8 cellular contexts compared by ENCODE assay signal in genomic region chr1:9233942-9234222, GRCh38. TPM values are rescaled to one million over a fixed set of nuclear protein-coding genes. Genes with fewer than 3 reads are reported as not detected.
A peak's percentile ranks its signal among the peaks of the same experiment; 100 is the strongest.
DNase-seq lines count a peak whose midpoint lies in the region; ATAC-seq and TF ChIP-seq lines count a peak whose summit lies in the region.

No MANE protein-coding gene starts in this region.

- H3K27me3 Mint-ChIP-seq in progenitor cell of endocrine pancreas = peaks cover 3% of the 10 kb centered on the region

- DNase-seq in SK-N-SH (no peak), fibroblast of lung (ENCODE audit: low read depth in 2 of 2) (no peak), progenitor cell of endocrine pancreas (ENCODE audit: low spot score, unreplicated experiment) (no peak), NCI-H1105 treated with DMSO at 0.1 percent for 48 hours (lab: John Stamatoyannopoulos, UW) (no peak)
- DNase-seq in activated CD4-positive, alpha-beta T cell treated with anti-CD3 and anti-CD28 coated beads, Interleukin-2, amount 50 U/mL, for 1 hour = no peak

- peaks cover 6% of the 10 kb centered on the region for H3K4me1 Mint-ChIP-seq in progenitor cell of endocrine pancreas (ENCODE audit: low read depth)

- H3K79me2 ChIP-seq in DOHH2 (ENCODE audit: control insufficient read depth, low read length) (peaks cover 10% of the 10 kb centered on the region), SK-N-SH (ENCODE audit: insufficient read depth) (peaks cover 29% of the 10 kb centered on the region), fibroblast of lung (ENCODE audit: control insufficient read depth, insufficient read depth, low read length) (peaks cover 2% of the 10 kb centered on the region)

- H3K4me1 ChIP-seq in DOHH2 (ENCODE audit: control insufficient read depth, low read length) (peaks cover 21% of the 10 kb centered on the region), SK-N-SH (ENCODE audit: control insufficient read depth in 1 of 2, insufficient read depth in 2 of 2, low read depth in 1 of 2, low read length in 1 of 2) (peaks cover 0 to 9% of the 10 kb centered on the region in 2 experiments; a peak in 1 of 4 replicates), fibroblast of lung (ENCODE audit: control insufficient read depth, extremely low read depth, insufficient read depth, low read length) (peaks cover 3% of the 10 kb centered on the region)

- H3K4me2 ChIP-seq in DOHH2 (ENCODE audit: low read length) (peak overlapping the region; percentile 87), SK-N-SH (peak overlapping the region; percentile 72; the same call in 1 of the 2 replicates), fibroblast of lung (ENCODE audit: extremely low read depth, insufficient read depth, low read length) (peak overlapping the region; percentile 81)

- CTCF ChIA-PET in SK-N-SH (lab: Yijun Ruan, JAX) = interaction anchor here (0.7 to 4.9 kb wide), 22 partner anchors 9 to 293 kb away, joined by 3 to 31 read pairs (median 4); no protein-coding TSS in a partner anchor

- peaks cover 4% of the 10 kb centered on the region for H3K36me3 Mint-ChIP-seq in progenitor cell of endocrine pancreas (ENCODE audit: insufficient read depth)

- 65% methylated on average over 3 of the region's 3 CpGs for WGBS in SK-N-SH (ENCODE audit: low lambda C conversion rate)

- H3K27me3 ChIP-seq in DOHH2 (ENCODE audit: control insufficient read depth, low read length) (peaks cover 9% of the 10 kb centered on the region), SK-N-SH (ENCODE audit: insufficient read depth) (no peaks in the 10 kb centered on the region), fibroblast of lung (ENCODE audit: control insufficient read depth, insufficient read depth, low read length) (no peaks in the 10 kb centered on the region)

- H3K4me3 Mint-ChIP-seq in progenitor cell of endocrine pancreas (ENCODE audit: low read depth) = peak overlapping the region; percentile 84

- H3K9me3 Mint-ChIP-seq in progenitor cell of endocrine pancreas (ENCODE audit: low read depth) = no peaks in the 10 kb centered on the region

- no peak for TF ChIP-seq CTCF in DOHH2 (IDR thresholded peaks at IDR 0.05; ENCODE audit: low read depth, low read length, poor library complexity, severe bottlenecking)
- no peak for TF ChIP-seq CTCF in SK-N-SH (IDR thresholded peaks at IDR 0.05)
- TF ChIP-seq CTCF in fibroblast of lung (conservative IDR thresholded peaks at IDR 0.05 in 1 of 2, IDR thresholded peaks at IDR 0.05 in 1 of 2; ENCODE audit: low read depth in 1 of 2, low read length in 2 of 2) = no peak
- no peak for TF ChIP-seq CTCF in progenitor cell of endocrine pancreas (IDR thresholded peaks at IDR 0.05; ENCODE audit: unreplicated experiment)

- peak overlapping the region; percentile 95 for H3K27ac Mint-ChIP-seq in progenitor cell of endocrine pancreas

- POLR2A ChIA-PET in SK-N-SH (lab: Yijun Ruan, JAX) = no interaction called here

- no peaks in the 10 kb centered on the region for H3K9me3 ChIP-seq in DOHH2 (ENCODE audit: control insufficient read depth, insufficient read depth, low read length)
- H3K9me3 ChIP-seq in SK-N-SH = no peaks in the 10 kb centered on the region
- H3K9me3 ChIP-seq in fibroblast of lung (ENCODE audit: control insufficient read depth, insufficient read depth, low read depth, low read length) = no peaks in the 10 kb centered on the region

- H3F3A ChIP-seq in DOHH2 (ENCODE audit: control insufficient read depth, insufficient read depth) = peaks cover 6% of the 10 kb centered on the region; the same call in 1 of the 2 replicates
- no peaks in the 10 kb centered on the region for H3F3A ChIP-seq in SK-N-SH (replicated peaks; ENCODE audit: insufficient read depth)

- H3K9me2 ChIP-seq in DOHH2 (replicated peaks; ENCODE audit: control insufficient read depth, low read length) (no peaks in the 10 kb centered on the region), SK-N-SH (no peaks in the 10 kb centered on the region)

- TF ChIP-seq RAD21 in SK-N-SH (IDR thresholded peaks at IDR 0.05; ENCODE audit: low read length) = no peak

- H3K9ac ChIP-seq in SK-N-SH (no peak overlapping the region; the same call in 1 of the 2 replicates), fibroblast of lung (ENCODE audit: insufficient read depth, low read length) (no peak overlapping the region)

- H3K27ac ChIP-seq in DOHH2 (ENCODE audit: low read depth, low read length) (no peak overlapping the region), SK-N-SH (ENCODE audit: low read depth in 2 of 2, low read length in 1 of 2) (no peak overlapping the region; a peak in 1 of 4 replicates), fibroblast of lung (ENCODE audit: insufficient read depth, low read length) (peak overlapping the region; percentile 60)

- H2AFZ ChIP-seq in SK-N-SH (ENCODE audit: low read depth) = peak overlapping the region; percentile 84; the same call in 1 of the 2 replicates
- H2AFZ ChIP-seq in fibroblast of lung (ENCODE audit: low read length) = no peak overlapping the region

- H3K4me3 ChIP-seq in DOHH2 (ENCODE audit: low read length) (peak overlapping the region; percentile 87), SK-N-SH (ENCODE audit: low read depth in 2 of 2, low read length in 1 of 2) (peak overlapping the region; percentile 60 to 63), fibroblast of lung (replicated peaks in 1 of 4; ENCODE audit: control extremely low read depth in 1 of 4, insufficient read depth in 1 of 4, low read depth in 3 of 4, low read length in 4 of 4) (peak overlapping the region in 2 of 4 experiments; percentile 13 to 61)

- no peaks in the 10 kb centered on the region for H4K20me1 ChIP-seq in DOHH2 (ENCODE audit: control insufficient read depth, insufficient read depth, low read depth, low read length)
- no peaks in the 10 kb centered on the region for H4K20me1 ChIP-seq in SK-N-SH (ENCODE audit: insufficient read depth)
- H4K20me1 ChIP-seq in fibroblast of lung (ENCODE audit: control insufficient read depth, extremely low read depth, insufficient read depth, low read length) = no peaks in the 10 kb centered on the region

- no peak for TF ChIP-seq EP300 in SK-N-SH (IDR thresholded peaks at IDR 0.05; ENCODE audit: borderline replicate concordance in 1 of 2, low read depth in 1 of 2, low read length in 1 of 2)

- H3K36me3 ChIP-seq in DOHH2 (ENCODE audit: control insufficient read depth, low read length) (0 out of 2 replicates have a peak, but pooled peaks cover 2% of the 10 kb centered on the region), SK-N-SH (replicated peaks in 1 of 2; ENCODE audit: control insufficient read depth in 1 of 2, insufficient read depth in 2 of 2, low read length in 1 of 2) (peaks cover 0 to 6% of the 10 kb centered on the region in 2 experiments), fibroblast of lung (ENCODE audit: control insufficient read depth, insufficient read depth, low read length) (no peaks in the 10 kb centered on the region)

- ATAC-seq in HG02970 (IDR thresholded peaks at IDR 0.05; ENCODE audit: low FRiP score, unreplicated experiment) (no peak), HG02870 (IDR thresholded peaks at IDR 0.05; ENCODE audit: unreplicated experiment) (no peak)

TF ChIP-seq in SK-N-SH, 30 proteins besides CTCF, POLR2A, EP300 and RAD21 (continues in another document):
- TF ChIP-seq JUND (IDR thresholded peaks at IDR 0.05) (no peak), IRF3 (IDR thresholded peaks at IDR 0.05; ENCODE audit: low read depth, low read length) (no peak), MXI1 (IDR thresholded peaks at IDR 0.05; ENCODE audit: low read depth, low read length) (no peak), RXRA (IDR thresholded peaks at IDR 0.05; ENCODE audit: borderline replicate concordance, low read depth) (no peak), MEF2A (IDR thresholded peaks at IDR 0.05; ENCODE audit: borderline replicate concordance, low read depth) (no peak), GATA2 (CRISPR knock-in tag; IDR thresholded peaks at IDR 0.05) (no peak), TCF12 (IDR thresholded peaks at IDR 0.05) (no peak), USF1 (IDR thresholded peaks at IDR 0.05; ENCODE audit: borderline replicate concordance, low read depth) (no peak), SMC3 (IDR thresholded peaks at IDR 0.05; ENCODE audit: low read depth, low read length) (no peak), POLR2AphosphoS5 (IDR thresholded peaks at IDR 0.05; ENCODE audit: low read depth, low read length) (no peak)

RNA-seq across cellular contexts. Expression of gene H6PD, which starts 0.7 kb away (rescaled TPM):
- polyA plus RNA-seq in SK-N-SH (2012; rRNA removed) (16.2 and 19.1 TPM in 2 replicates), fibroblast of lung (15.2 and 17.7 TPM in 2 replicates)
- 10.0 and 13.9 TPM in 2 replicates for polyA plus RNA-seq in SK-N-SH (2012; cell fraction: cytosol; rRNA removed)
- 23.2 and 26.0 TPM in 2 replicates for polyA plus RNA-seq in SK-N-SH (2012; cell fraction: nucleus; rRNA removed)
- total RNA-seq in fibroblast of lung (23.5 and 24.4 TPM in 2 replicates), progenitor cell of endocrine pancreas (36.0 and 36.2 TPM in 2 replicates)
- polyA plus RNA-seq in fibroblast of lung (2012) = 20.1 and 22.4 TPM in 2 replicates
- 48.0 and 51.9 TPM in 2 replicates for polyA minus RNA-seq in fibroblast of lung (ENCODE audit: low replicate concordance)

RNA-seq across cellular contexts. Expression of gene SPSB1, which starts 58.8 kb away (rescaled TPM):
- polyA plus RNA-seq in SK-N-SH (2012; rRNA removed) (8.4 and 9.2 TPM in 2 replicates), fibroblast of lung (14.3 and 22.1 TPM in 2 replicates)
- 4.4 and 5.8 TPM in 2 replicates for polyA plus RNA-seq in SK-N-SH (2012; cell fraction: cytosol; rRNA removed)
- polyA plus RNA-seq in SK-N-SH (2012; cell fraction: nucleus; rRNA removed) = 5.4 and 7.6 TPM in 2 replicates
- total RNA-seq in fibroblast of lung (20.0 and 20.6 TPM in 2 replicates), progenitor cell of endocrine pancreas (5.5 and 6.6 TPM in 2 replicates)
- 16.8 and 23.7 TPM in 2 replicates for polyA plus RNA-seq in fibroblast of lung (2012)
- polyA minus RNA-seq in fibroblast of lung (ENCODE audit: low replicate concordance) = 22.8 and 24.7 TPM in 2 replicates
